In the genomic region with DNA sequence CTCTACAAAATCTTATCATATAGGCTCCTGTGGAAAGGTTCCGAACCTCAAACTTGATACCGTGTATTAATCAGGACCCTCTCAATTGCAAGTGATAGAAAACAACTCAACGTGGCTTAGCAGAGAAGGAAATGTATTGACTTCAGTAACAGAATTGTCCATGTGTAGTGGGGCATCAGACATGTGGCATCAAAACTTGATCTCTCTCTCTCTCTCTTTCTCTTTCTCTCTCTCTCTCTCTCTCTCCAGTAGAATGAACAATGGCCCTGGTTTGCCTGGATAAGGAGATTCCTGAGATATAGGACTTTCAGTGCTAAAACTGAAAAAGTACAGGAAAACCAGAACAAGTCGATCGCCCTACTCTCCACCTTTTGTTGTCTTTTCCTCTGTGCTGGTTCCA, we compare ENCODE assay signal across 2 cellular contexts.
TF ChIP-seq lines count a peak whose summit lies in the region.

No MANE protein-coding gene starts in this region.

TF ChIP-seq in HepG2, 621 proteins besides CTCF, POLR2A, EP300 and RAD21 (continued from another document):
- TF ChIP-seq, protein P1, sequence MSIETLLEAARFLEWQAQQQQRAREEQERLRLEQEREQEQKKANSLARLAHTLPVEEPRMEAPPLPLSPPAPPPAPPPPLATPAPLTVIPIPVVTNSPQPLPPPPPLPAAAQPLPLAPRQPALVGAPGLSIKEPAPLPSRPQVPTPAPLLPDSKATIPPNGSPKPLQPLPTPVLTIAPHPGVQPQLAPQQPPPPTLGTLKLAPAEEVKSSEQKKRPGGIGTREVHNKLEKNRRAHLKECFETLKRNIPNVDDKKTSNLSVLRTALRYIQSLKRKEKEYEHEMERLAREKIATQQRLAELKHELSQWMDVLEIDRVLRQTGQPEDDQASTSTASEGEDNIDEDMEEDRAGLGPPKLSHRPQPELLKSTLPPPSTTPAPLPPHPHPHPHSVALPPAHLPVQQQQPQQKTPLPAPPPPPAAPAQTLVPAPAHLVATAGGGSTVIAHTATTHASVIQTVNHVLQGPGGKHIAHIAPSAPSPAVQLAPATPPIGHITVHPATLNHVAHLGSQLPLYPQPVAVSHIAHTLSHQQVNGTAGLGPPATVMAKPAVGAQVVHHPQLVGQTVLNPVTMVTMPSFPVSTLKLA (IDR thresholded peaks at IDR 0.05): peak; percentile 88

TF ChIP-seq in HEK293, 187 proteins besides CTCF, POLR2A, EP300 and RAD21 (continued from another document):
- TF ChIP-seq, protein P2, sequence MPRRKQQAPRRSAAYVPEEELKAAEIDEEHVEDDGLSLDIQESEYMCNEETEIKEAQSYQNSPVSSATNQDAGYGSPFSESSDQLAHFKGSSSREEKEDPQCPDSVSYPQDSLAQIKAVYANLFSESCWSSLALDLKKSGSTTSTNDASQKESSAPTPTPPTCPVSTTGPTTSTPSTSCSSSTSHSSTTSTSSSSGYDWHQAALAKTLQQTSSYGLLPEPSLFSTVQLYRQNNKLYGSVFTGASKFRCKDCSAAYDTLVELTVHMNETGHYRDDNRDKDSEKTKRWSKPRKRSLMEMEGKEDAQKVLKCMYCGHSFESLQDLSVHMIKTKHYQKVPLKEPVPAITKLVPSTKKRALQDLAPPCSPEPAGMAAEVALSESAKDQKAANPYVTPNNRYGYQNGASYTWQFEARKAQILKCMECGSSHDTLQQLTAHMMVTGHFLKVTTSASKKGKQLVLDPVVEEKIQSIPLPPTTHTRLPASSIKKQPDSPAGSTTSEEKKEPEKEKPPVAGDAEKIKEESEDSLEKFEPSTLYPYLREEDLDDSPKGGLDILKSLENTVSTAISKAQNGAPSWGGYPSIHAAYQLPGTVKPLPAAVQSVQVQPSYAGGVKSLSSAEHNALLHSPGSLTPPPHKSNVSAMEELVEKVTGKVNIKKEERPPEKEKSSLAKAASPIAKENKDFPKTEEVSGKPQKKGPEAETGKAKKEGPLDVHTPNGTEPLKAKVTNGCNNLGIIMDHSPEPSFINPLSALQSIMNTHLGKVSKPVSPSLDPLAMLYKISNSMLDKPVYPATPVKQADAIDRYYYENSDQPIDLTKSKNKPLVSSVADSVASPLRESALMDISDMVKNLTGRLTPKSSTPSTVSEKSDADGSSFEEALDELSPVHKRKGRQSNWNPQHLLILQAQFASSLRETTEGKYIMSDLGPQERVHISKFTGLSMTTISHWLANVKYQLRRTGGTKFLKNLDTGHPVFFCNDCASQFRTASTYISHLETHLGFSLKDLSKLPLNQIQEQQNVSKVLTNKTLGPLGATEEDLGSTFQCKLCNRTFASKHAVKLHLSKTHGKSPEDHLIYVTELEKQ (tag by site-specific recombination; IDR thresholded peaks at IDR 0.05; ENCODE audit: borderline replicate concordance): no peak
- TF ChIP-seq TCF7L2 (IDR thresholded peaks at IDR 0.05; ENCODE audit: borderline replicate concordance, low read depth, low read length) (no peak), ZNF37A (tag by site-specific recombination; IDR thresholded peaks at IDR 0.05) (no peak), ZNF2 (tag by site-specific recombination; IDR thresholded peaks at IDR 0.05) (no peak), GLI4 (tag by site-specific recombination; IDR thresholded peaks at IDR 0.05) (no peak), YY1 (tag by site-specific recombination; IDR thresholded peaks at IDR 0.05) (no peak), ZNF596 (tag by site-specific recombination; IDR thresholded peaks at IDR 0.05) (peak; percentile 52; the same call in 1 of the 2 replicates)
